18 cellular contexts compared by ENCODE assay signal in the genomic region with DNA sequence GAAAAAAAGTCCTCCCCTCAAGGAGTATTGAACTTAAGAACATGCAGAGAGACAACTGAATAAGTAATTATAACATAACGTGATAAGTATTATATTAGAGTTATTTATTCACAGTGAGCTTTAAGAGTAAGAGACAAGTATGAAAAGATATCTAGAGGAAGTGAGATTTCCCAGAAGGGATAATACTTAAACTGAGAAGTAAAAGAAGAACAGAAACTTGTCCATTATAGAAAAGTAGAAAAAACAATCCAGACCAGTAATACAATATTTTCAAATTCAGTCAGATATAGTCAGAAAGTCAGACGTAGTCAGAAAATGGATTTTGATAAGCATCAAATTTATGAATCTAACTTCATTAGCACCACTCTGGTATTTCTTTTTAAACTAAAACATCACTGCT.
DNase-seq lines count a peak whose midpoint lies in the region; ATAC-seq and TF ChIP-seq lines count a peak whose summit lies in the region.
"Had no signal": no experiment of that assay in that cellular context is flagged by ENCODE, and none has a peak within 500 bp of the region (broad histone marks: within the 10 kb centered on the region; RNA-seq: fewer than 3 reads in every experiment).

No MANE protein-coding gene starts in this region.

- intact Hi-C loops in esophagus squamous epithelium (cut with DNase I) = no loop called here

- WGBS in esophagus squamous epithelium, 2 donors = 70 to 76% methylated on average over 2 of the region's 2 CpGs

- no peaks in the 10 kb centered on the region for H3K9me3 ChIP-seq in esophagus squamous epithelium

- H3K36me3 ChIP-seq in esophagus squamous epithelium = no peaks in the 10 kb centered on the region

- H3K27me3 ChIP-seq in esophagus squamous epithelium = no peaks in the 10 kb centered on the region

- no peaks in the 10 kb centered on the region for H3K4me1 ChIP-seq in esophagus squamous epithelium

- TF ChIP-seq POLR2A in esophagus squamous epithelium (IDR thresholded peaks at IDR 0.05) = no peak

- H3K4me3 ChIP-seq in esophagus squamous epithelium = no peak overlapping the region
- H3K4me3 ChIP-seq: GM23338, skin epidermis had no signal

- no peak overlapping the region for H3K27ac ChIP-seq in esophagus squamous epithelium
- H3K27ac ChIP-seq: KMS-11, skin epidermis had no signal

- ATAC-seq in HG02642 (IDR thresholded peaks at IDR 0.05; ENCODE audit: poor library complexity, unreplicated experiment) (peak; percentile 74), HG03354 (IDR thresholded peaks at IDR 0.05; ENCODE audit: poor library complexity, severe bottlenecking, unreplicated experiment) (peak; percentile 71), left lobe of liver (no peak)
- ATAC-seq: GM23338; stimulated activated naive CD8-positive, alpha-beta T cell treated with anti-CD3 and anti-CD28 coated beads, Interleukin-15, Interleukin-2, amounts not matched to agents 100 U/mL and 50 U/mL, for 24 hours had no signal

- no peak for TF ChIP-seq CTCF in esophagus squamous epithelium (IDR thresholded peaks at IDR 0.05)

- DNase-seq in NOMO-1 treated with DMSO at 0.1 percent for 48 hours (lab: John Stamatoyannopoulos, UW; ENCODE audit: unreplicated experiment) (peak; percentile 78), NOMO-1 treated with dmso at 0.1 percent for 144 hours (lab: John Stamatoyannopoulos, UW; ENCODE audit: unreplicated experiment) (no peak), left lobe of liver (ENCODE audit: low spot score) (no peak), esophagus squamous epithelium (lab: John Stamatoyannopoulos, UW) (no peak), 8988T (no peak)
- DNase-seq in activated CD4-positive, CD25-positive, alpha-beta regulatory T cell (lab: John Stamatoyannopoulos, UW) = no peak
- DNase-seq: activated CD4-positive, alpha-beta T cell treated with anti-CD3 and anti-CD28 coated beads for 1 hour; CD4-positive, CD25-positive, alpha-beta regulatory T cell; EL; NCI-H187; NCI-H524 treated with DMSO at 0.1 percent for 48 hours; RPMI8226; stimulated activated naive CD8-positive, alpha-beta T cell treated with anti-CD3 and anti-CD28 coated beads, Interleukin-15, Interleukin-2, amounts not matched to agents 100 U/mL and 50 U/mL, for 24 hours had no signal
